ENCODE assay signal across 1 cellular context in genomic region chr11:61869636-61870428, GRCh38.
TF ChIP-seq lines count a peak whose summit lies in the region.

No MANE protein-coding gene starts in this region.

TF ChIP-seq in K562, 482 proteins besides CTCF, POLR2A, EP300 and RAD21 (continued from another document and continues in another):
- peak; percentile 21; the same call in 1 of the 2 replicates for TF ChIP-seq GABPB1 (CRISPR knock-in tag; IDR thresholded peaks at IDR 0.05)
- TF ChIP-seq SRF (CRISPR knock-in tag; IDR thresholded peaks at IDR 0.05): no peak
- TF ChIP-seq ID3 (CRISPR knock-in tag; IDR thresholded peaks at IDR 0.05): no peak
- TF ChIP-seq ID3 (tag; IDR thresholded peaks at IDR 0.05): peak; percentile 96
- peak; percentile 78; the same call in 1 of the 2 replicates for TF ChIP-seq HSF4 (CRISPR knock-in tag; IDR thresholded peaks at IDR 0.05; ENCODE audit: borderline replicate concordance)
- TF ChIP-seq GABPB2 (CRISPR knock-in tag; conservative IDR thresholded peaks at IDR 0.05): no peak
- peak; percentile 56 for TF ChIP-seq TAF1 (IDR thresholded peaks at IDR 0.05; ENCODE audit: control insufficient read depth, extremely low read depth, insufficient read depth, low read length, severe bottlenecking)
- TF ChIP-seq DEAF1 (CRISPR knock-in tag; IDR thresholded peaks at IDR 0.05): peak; percentile 43
- no peak for TF ChIP-seq PCBP1 (IDR thresholded peaks at IDR 0.05; ENCODE audit: low read depth, low read length, poor library complexity, severe bottlenecking)
- peak; percentile 79 for TF ChIP-seq ZKSCAN8 (CRISPR knock-in tag; IDR thresholded peaks at IDR 0.05)
- TF ChIP-seq ZNF436 (CRISPR knock-in tag; IDR thresholded peaks at IDR 0.05): no peak
- TF ChIP-seq RBBP5 (IDR thresholded peaks at IDR 0.05; ENCODE audit: borderline replicate concordance, insufficient read depth, low read length, poor library complexity, severe bottlenecking): peak; percentile 55
- peak; percentile 44 for TF ChIP-seq MAX (CRISPR knock-in tag; IDR thresholded peaks at IDR 0.05)
- TF ChIP-seq NELFE (IDR thresholded peaks at IDR 0.05; ENCODE audit: insufficient read depth, insufficient read length): no peak
- no peak for TF ChIP-seq NR2C2 (CRISPR knock-in tag; IDR thresholded peaks at IDR 0.05)
- TF ChIP-seq NR2C2 (tag; IDR thresholded peaks at IDR 0.05): peak; percentile 81
- TF ChIP-seq PHB (CRISPR knock-in tag; IDR thresholded peaks at IDR 0.05): 0 out of 2 replicates have a peak, but pooled peaks have one; percentile 46
- TF ChIP-seq FOXK1 (CRISPR knock-in tag; IDR thresholded peaks at IDR 0.05; ENCODE audit: borderline replicate concordance): no peak
- 0 out of 2 replicates have a peak, but pooled peaks have one; percentile 28 for TF ChIP-seq GABPA (tag; conservative IDR thresholded peaks at IDR 0.05; ENCODE audit: low read depth)
- peak; percentile 98 for TF ChIP-seq KLF16 (IDR thresholded peaks at IDR 0.05)
- peak in 1 of 2 experiments; percentile 87; a peak in 1 of 4 replicates for TF ChIP-seq TEAD1 (CRISPR knock-in tag; IDR thresholded peaks at IDR 0.05)
- peak; percentile 76 for TF ChIP-seq ZNF584 (CRISPR knock-in tag; IDR thresholded peaks at IDR 0.05; ENCODE audit: low read depth)
- TF ChIP-seq EWSR1 (IDR thresholded peaks at IDR 0.05; ENCODE audit: borderline replicate concordance, low read depth, partially characterized antibody): no peak
- peak; percentile 93 for TF ChIP-seq MTA3 (IDR thresholded peaks at IDR 0.05; ENCODE audit: borderline replicate concordance)
- TF ChIP-seq L3MBTL2 (IDR thresholded peaks at IDR 0.05): peak; percentile 63; the same call in 1 of the 2 replicates
- TF ChIP-seq ZBTB26 (CRISPR knock-in tag; IDR thresholded peaks at IDR 0.05): no peak
- TF ChIP-seq ZBTB9 (CRISPR knock-in tag; IDR thresholded peaks at IDR 0.05): peak; percentile 75; the same call in 1 of the 2 replicates
- TF ChIP-seq CBFB (CRISPR knock-in tag; IDR thresholded peaks at IDR 0.05): 0 out of 2 replicates have a peak, but pooled peaks have one; percentile 60
- TF ChIP-seq RCOR1 (IDR thresholded peaks at IDR 0.05; ENCODE audit: borderline replicate concordance in 1 of 2, low read depth in 2 of 2, low read length in 2 of 2): peak; percentile 31 to 94; a peak in 3 of 4 replicates
- no peak for TF ChIP-seq LARP7 (IDR thresholded peaks at IDR 0.05)
- TF ChIP-seq JUND (IDR thresholded peaks at IDR 0.05; ENCODE audit: borderline replicate concordance, low read depth, low read length): peak; percentile 76
- peak; percentile 77; the same call in 2 of the 3 replicates for TF ChIP-seq JUND (tag; IDR thresholded peaks at IDR 0.05; ENCODE audit: borderline replicate concordance, low read depth, low read length)
- peak; percentile 92 for TF ChIP-seq ZNF766 (CRISPR knock-in tag; conservative IDR thresholded peaks at IDR 0.05)
- peak; percentile 92 for TF ChIP-seq SMARCA4 (IDR thresholded peaks at IDR 0.05)
- peak; percentile 93 for TF ChIP-seq GATA2 (CRISPR knock-in tag; IDR thresholded peaks at IDR 0.05)
- TF ChIP-seq BCOR (IDR thresholded peaks at IDR 0.05): peak; percentile 47; the same call in 1 of the 2 replicates
- TF ChIP-seq CREB5 (CRISPR knock-in tag; IDR thresholded peaks at IDR 0.05): peak; percentile 66; the same call in 1 of the 2 replicates
- peak; percentile 97 for TF ChIP-seq ARID1B (IDR thresholded peaks at IDR 0.05)
- TF ChIP-seq ATF6 (CRISPR knock-in tag; IDR thresholded peaks at IDR 0.05): peak; percentile 37; the same call in 1 of the 2 replicates
- no peak for TF ChIP-seq RHOXF2B (CRISPR knock-in tag; conservative IDR thresholded peaks at IDR 0.05)
- TF ChIP-seq TCF7 (IDR thresholded peaks at IDR 0.05; ENCODE audit: borderline replicate concordance): peak; percentile 92
- peak; percentile 98 for TF ChIP-seq NCOR1 (IDR thresholded peaks at IDR 0.05)
- peak in 1 of 2 experiments; percentile 91; a peak in 2 of 4 replicates for TF ChIP-seq ZNF639 (CRISPR knock-in tag; conservative IDR thresholded peaks at IDR 0.05 in 1 of 2, IDR thresholded peaks at IDR 0.05 in 1 of 2)
- TF ChIP-seq NEUROD1 (IDR thresholded peaks at IDR 0.05; ENCODE audit: borderline replicate concordance, low read depth, low read length, partially characterized antibody): peak; percentile 72
- TF ChIP-seq NR2C1 (IDR thresholded peaks at IDR 0.05): peak; percentile 19; the same call in 1 of the 2 replicates
- peak; percentile 80; the same call in 1 of the 2 replicates for TF ChIP-seq NR2C1 (tag; IDR thresholded peaks at IDR 0.05)
- peak; percentile 90 for TF ChIP-seq TAL1 (IDR thresholded peaks at IDR 0.05)
- peak in 1 of 2 experiments; percentile 80; a peak in 2 of 4 replicates for TF ChIP-seq HDAC1 (IDR thresholded peaks at IDR 0.05)
- TF ChIP-seq SMC3 (conservative IDR thresholded peaks at IDR 0.05; ENCODE audit: insufficient read depth, low read depth, low read length): 0 out of 2 replicates have a peak, but pooled peaks have one; percentile 7
- 0 out of 4 replicates have a peak, but pooled peaks of 1 of the 2 experiments have one; percentile 50 for TF ChIP-seq SIN3A (IDR thresholded peaks at IDR 0.05; ENCODE audit: borderline replicate concordance in 2 of 2, control insufficient read depth in 1 of 2, low read depth in 2 of 2, low read length in 2 of 2)
- peak; percentile 94 for TF ChIP-seq ZNF197 (CRISPR knock-in tag; IDR thresholded peaks at IDR 0.05; ENCODE audit: low read depth)
- peak; percentile 19; the same call in 1 of the 2 replicates for TF ChIP-seq PHF8 (IDR thresholded peaks at IDR 0.05; ENCODE audit: borderline replicate concordance, low read length)
- peak; percentile 64 for TF ChIP-seq ZNF239 (CRISPR knock-in tag; IDR thresholded peaks at IDR 0.05)
- TF ChIP-seq KLF13 (tag; IDR thresholded peaks at IDR 0.05; ENCODE audit: borderline replicate concordance, low read depth): 0 out of 2 replicates have a peak, but pooled peaks have one; percentile 43
- TF ChIP-seq TCF3 (CRISPR knock-in tag; IDR thresholded peaks at IDR 0.05): peak; percentile 99
- peak; percentile 75; the same call in 1 of the 2 replicates for TF ChIP-seq ZNF41 (CRISPR knock-in tag; conservative IDR thresholded peaks at IDR 0.05)
- no peak; the same call in 1 of the 2 replicates for TF ChIP-seq KHSRP (IDR thresholded peaks at IDR 0.05)
- TF ChIP-seq ZNF134 (CRISPR knock-in tag; conservative IDR thresholded peaks at IDR 0.05): peak; percentile 65; the same call in 1 of the 2 replicates
- TF ChIP-seq USF2 (CRISPR knock-in tag; IDR thresholded peaks at IDR 0.05): no peak
- peak; percentile 79; the same call in 1 of the 2 replicates for TF ChIP-seq GATAD2B (IDR thresholded peaks at IDR 0.05; ENCODE audit: borderline replicate concordance)
- TF ChIP-seq TRIM25 (IDR thresholded peaks at IDR 0.05; ENCODE audit: borderline replicate concordance): no peak
- peak; percentile 80 for TF ChIP-seq SMAD1 (IDR thresholded peaks at IDR 0.05; ENCODE audit: low read depth, low read length, partially characterized antibody)
